In the genomic region with DNA sequence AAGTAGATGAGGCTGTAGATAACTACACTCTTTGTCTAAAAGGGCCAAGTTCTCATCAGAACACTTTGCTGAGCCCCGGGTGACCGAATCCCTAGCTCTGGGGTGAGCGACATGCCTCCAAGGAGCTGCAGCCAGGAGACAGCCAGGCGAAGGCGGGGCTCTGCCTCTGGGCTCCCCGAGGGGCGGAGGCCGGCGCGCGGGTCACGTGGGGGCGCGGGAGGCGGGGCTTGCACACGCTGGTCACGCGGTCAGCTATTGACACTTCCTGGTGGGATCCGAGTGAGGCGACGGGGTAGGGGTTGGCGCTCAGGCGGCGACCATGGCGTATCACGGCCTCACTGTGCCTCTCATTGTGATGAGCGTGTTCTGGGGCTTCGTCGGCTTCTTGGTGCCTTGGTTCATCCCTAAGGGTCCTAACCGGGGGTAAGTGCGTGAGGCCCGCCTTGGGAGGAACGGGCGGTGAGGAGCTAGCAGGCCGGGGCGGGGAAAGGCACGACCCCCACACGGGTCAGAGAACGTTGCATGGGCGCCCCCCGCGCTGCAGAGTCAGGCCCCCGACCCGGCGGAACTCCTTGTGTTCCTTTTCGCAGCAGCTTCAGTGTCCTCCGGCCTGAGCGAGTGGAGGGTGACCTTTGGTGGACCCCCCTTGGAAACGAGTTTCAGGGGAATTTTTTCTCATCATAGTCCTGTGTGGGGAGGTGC, we compare ENCODE assay signal across 8 cellular contexts. TPM values are rescaled to one million over a fixed set of nuclear protein-coding genes. Genes with fewer than 3 reads are reported as not detected.
A peak's percentile ranks its signal among the peaks of the same experiment; 100 is the strongest.
DNase-seq lines count a peak whose midpoint lies in the region; ATAC-seq and TF ChIP-seq lines count a peak whose summit lies in the region.

A gene (plus strand): TSS at position 230 of the 702 bp plus-strand sequence. CDS start 90 bp downstream, at position 320.

- CTCF ChIA-PET in activated CD4-positive, alpha-beta memory T cell treated with anti-CD3 and anti-CD28 coated beads for 36 hours (lab: Charles Lee) = interaction anchor here (0.5 to 3.4 kb wide), 26 partner anchors 16 to 348 kb away, joined by 3 to 30 read pairs (median 4); a partner anchor contains a TSS

- H3K27me3 Mint-ChIP-seq in CD4-positive, CD25-positive, alpha-beta regulatory T cell = no peaks in the 10 kb centered on the region
- no peaks in the 10 kb centered on the region for H3K27me3 Mint-ChIP-seq in activated CD4-positive, alpha-beta memory T cell treated with anti-CD3 and anti-CD28 coated beads for 36 hours

- peak within 1 kb of the TSS; percentile 95 to 100 (median 97) for H3K4me3 Mint-ChIP-seq in CD4-positive, CD25-positive, alpha-beta regulatory T cell
- H3K4me3 Mint-ChIP-seq in activated CD4-positive, alpha-beta memory T cell treated with anti-CD3 and anti-CD28 coated beads for 36 hours = peak within 1 kb of the TSS; percentile 94

- intact Hi-C loops in activated CD4-positive, alpha-beta memory T cell treated with anti-CD3 and anti-CD28 coated beads for 36 hours (cut with micrococcal nuclease) = loop anchor here (1.0 to 5.0 kb wide), 10 partner anchors 24 to 589 kb away; a partner anchor contains a TSS

- peaks cover 5% of the 10 kb centered on the region for H3K36me3 ChIP-seq in CD4-positive, CD25-positive, alpha-beta regulatory T cell (ENCODE audit: control insufficient read depth, insufficient read depth, low read length)
- H3K36me3 ChIP-seq in liver (ENCODE audit: control insufficient read depth in 4 of 4, insufficient read depth in 3 of 4, low read depth in 1 of 4, low read length in 3 of 4) = peaks cover 0 to 7% (median 3%) of the 10 kb centered on the region in 4 donors

- WGBS in liver = under 1% methylated on average over 49 of the region's 49 CpGs

- H3K9me3 ChIP-seq in CD4-positive, CD25-positive, alpha-beta regulatory T cell (ENCODE audit: control insufficient read depth in 2 of 2, low read length in 2 of 2) = no peaks in the 10 kb centered on the region
- no peaks in the 10 kb centered on the region for H3K9me3 ChIP-seq in liver (ENCODE audit: control insufficient read depth in 4 of 4, low read length in 3 of 4)

- H3K9me3 Mint-ChIP-seq in CD4-positive, CD25-positive, alpha-beta regulatory T cell = peaks cover 0 to 1% (median 0%) of the 10 kb centered on the region in 7 donors
- H3K9me3 Mint-ChIP-seq in activated CD4-positive, alpha-beta memory T cell treated with anti-CD3 and anti-CD28 coated beads for 36 hours = no peaks in the 10 kb centered on the region

- peak within 1 kb of the TSS; percentile 93 to 97 (median 97) for H3K27ac Mint-ChIP-seq in CD4-positive, CD25-positive, alpha-beta regulatory T cell
- peak within 1 kb of the TSS; percentile 98 for H3K27ac Mint-ChIP-seq in activated CD4-positive, alpha-beta memory T cell treated with anti-CD3 and anti-CD28 coated beads for 36 hours

- H3K4me3 ChIP-seq in CD4-positive, CD25-positive, alpha-beta regulatory T cell (ENCODE audit: low read depth, low read length) = peak within 1 kb of the TSS; percentile 91
- H3K4me3 ChIP-seq in liver (ENCODE audit: low read depth in 1 of 3, low read length in 3 of 3) = peak within 1 kb of the TSS; percentile 71 to 99 (median 74)

- H3K36me3 Mint-ChIP-seq in CD4-positive, CD25-positive, alpha-beta regulatory T cell = peaks cover 10% of the 10 kb centered on the region
- H3K36me3 Mint-ChIP-seq in activated CD4-positive, alpha-beta memory T cell treated with anti-CD3 and anti-CD28 coated beads for 36 hours = peaks cover 28% of the 10 kb centered on the region

- H3K9ac ChIP-seq in liver (ENCODE audit: low read depth in 1 of 2, low read length in 2 of 2) = peak within 1 kb of the TSS; percentile 90 to 91

- peak; percentile 29 to 52 for TF ChIP-seq RAD21 in liver (IDR thresholded peaks at IDR 0.05)

- no peak for TF ChIP-seq CTCF in liver (IDR thresholded peaks at IDR 0.05; ENCODE audit: low read depth, low read length, missing input control)

- H3K4me1 Mint-ChIP-seq in CD4-positive, CD25-positive, alpha-beta regulatory T cell = peaks cover 11 to 61% (median 28%) of the 10 kb centered on the region in 4 donors
- H3K4me1 Mint-ChIP-seq in activated CD4-positive, alpha-beta memory T cell treated with anti-CD3 and anti-CD28 coated beads for 36 hours (ENCODE audit: low read depth) = peaks cover 26% of the 10 kb centered on the region

- H3K4me1 ChIP-seq in CD4-positive, CD25-positive, alpha-beta regulatory T cell (ENCODE audit: control insufficient read depth, insufficient read depth, low read length, poor library complexity, severe bottlenecking) = peaks cover 30% of the 10 kb centered on the region
- H3K4me1 ChIP-seq in liver (ENCODE audit: control insufficient read depth in 4 of 4, insufficient read depth in 4 of 4, low read length in 3 of 4) = peaks cover 0 to 14% (median 7%) of the 10 kb centered on the region in 4 donors

- peak; percentile 88 for ATAC-seq in CD4-positive, CD25-positive, alpha-beta regulatory T cell (ENCODE audit: low read depth in 2 of 2)
- ATAC-seq in GM19397 (IDR thresholded peaks at IDR 0.05; ENCODE audit: unreplicated experiment) (peak; percentile 90), HG03565 (IDR thresholded peaks at IDR 0.05; ENCODE audit: unreplicated experiment) (peak; percentile 86)

- peak within 1 kb of the TSS; percentile 96 for H3K27ac ChIP-seq in CD4-positive, CD25-positive, alpha-beta regulatory T cell (ENCODE audit: insufficient read depth, low read length, poor library complexity, severe bottlenecking)
- peak within 1 kb of the TSS; percentile 85 to 92 for H3K27ac ChIP-seq in liver (ENCODE audit: low read depth in 1 of 2, low read length in 2 of 2)

- POLR2A ChIA-PET in activated CD4-positive, alpha-beta memory T cell treated with anti-CD3 and anti-CD28 coated beads for 36 hours (lab: Charles Lee) = interaction anchor here (0.6 to 2.0 kb wide), 21 partner anchors 12 to 269 kb away, joined by 3 to 28 read pairs (median 4); a partner anchor contains a TSS

- H3K27me3 ChIP-seq in CD4-positive, CD25-positive, alpha-beta regulatory T cell (ENCODE audit: control insufficient read depth, insufficient read depth, low read length) = no peaks in the 10 kb centered on the region
- H3K27me3 ChIP-seq in liver (ENCODE audit: control insufficient read depth in 4 of 4, insufficient read depth in 4 of 4, low read length in 3 of 4) = no peaks in the 10 kb centered on the region

- peak; percentile 89 to 93 (median 92) for DNase-seq in CD4-positive, CD25-positive, alpha-beta regulatory T cell
- DNase-seq in NCI-H82 treated with DMSO at 0.1 percent for 48 hours (lab: John Stamatoyannopoulos, UW; ENCODE audit: unreplicated experiment) (peak; percentile 75), dermis microvascular lymphatic vessel endothelial cell (ENCODE audit: low read depth in 2 of 2) (peak; percentile 63 to 92)
- peak; percentile 98 for DNase-seq in activated CD4-positive, alpha-beta memory T cell treated with anti-CD3 and anti-CD28 coated beads for 36 hours
- peak; percentile 96 for DNase-seq in stimulated activated CD4-positive, alpha-beta T cell treated with anti-CD3 and anti-CD28 coated beads, Interleukin-4, amount 100 ng/mL, for 24 hours

TF ChIP-seq in liver, 16 proteins besides CTCF, POLR2A, EP300 and RAD21:
- TF ChIP-seq, protein P1, sequence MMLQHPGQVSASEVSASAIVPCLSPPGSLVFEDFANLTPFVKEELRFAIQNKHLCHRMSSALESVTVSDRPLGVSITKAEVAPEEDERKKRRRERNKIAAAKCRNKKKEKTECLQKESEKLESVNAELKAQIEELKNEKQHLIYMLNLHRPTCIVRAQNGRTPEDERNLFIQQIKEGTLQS (IDR thresholded peaks at IDR 0.05) = no peak
- TF ChIP-seq, protein P2, sequence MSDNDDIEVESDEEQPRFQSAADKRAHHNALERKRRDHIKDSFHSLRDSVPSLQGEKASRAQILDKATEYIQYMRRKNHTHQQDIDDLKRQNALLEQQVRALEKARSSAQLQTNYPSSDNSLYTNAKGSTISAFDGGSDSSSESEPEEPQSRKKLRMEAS (IDR thresholded peaks at IDR 0.05) = peak; percentile 26
- TF ChIP-seq FOXA1 (IDR thresholded peaks at IDR 0.05) (peak; percentile 77), FOXA2 (IDR thresholded peaks at IDR 0.05) (peak; percentile 85), HNF4A (conservative IDR thresholded peaks at IDR 0.05) (peak in 1 of 2 donors; percentile 16), SP1 (IDR thresholded peaks at IDR 0.05) (peak; percentile 35), EGR1 (IDR thresholded peaks at IDR 0.05; ENCODE audit: low read depth in 2 of 2) (no peak), YY1 (IDR thresholded peaks at IDR 0.05) (no peak)

RNA-seq across cellular contexts. Expression of the gene that starts here (rescaled TPM):
- 106 TPM for total RNA-seq in CD4-positive, CD25-positive, alpha-beta regulatory T cell
- polyA plus RNA-seq in CD4-positive, CD25-positive, alpha-beta regulatory T cell = 100 to 1,000 TPM; 499 to 691 (median 501) TPM
- total RNA-seq in activated CD4-positive, alpha-beta memory T cell treated with anti-CD3 and anti-CD28 coated beads for 36 hours = 100 to 1,000 TPM; 116 to 121 TPM
- total RNA-seq in dermis microvascular lymphatic vessel endothelial cell (326 and 336 TPM in 2 replicates), liver (10 to 100 TPM; 56.6 to 86.7 TPM)
- polyA plus RNA-seq in liver = 100 to 1,000 TPM; 135 to 396 TPM

Comparison
In these comparisons a context has a peak if more than half of its experiments do, and no peak if none do; other contexts are left out.
1. Peak in every context shown above with its lines: DNase-seq, ATAC-seq, H3K4me3 ChIP-seq and H3K27ac ChIP-seq.